In genomic region chr1:235015291-235015990, GRCh38 we compare ENCODE assay signal across 11 cellular contexts.
DNase-seq lines count a peak whose midpoint lies in the region; ATAC-seq and TF ChIP-seq lines count a peak whose summit lies in the region.
"Had no signal": no experiment of that assay in that cellular context is flagged by ENCODE, and none has a peak within 500 bp of the region (broad histone marks: within the 10 kb centered on the region; RNA-seq: fewer than 3 reads in every experiment).

No MANE protein-coding gene starts in this region.

- TF ChIP-seq POLR2A in IMR-90 (IDR thresholded peaks at IDR 0.05; ENCODE audit: low read depth, low read length), result no peak

- no peak overlapping the region for H3K18ac ChIP-seq in IMR-90 (ENCODE audit: low read depth, low read length)

- no peak overlapping the region for H3K4me3 ChIP-seq in CD4-positive, alpha-beta memory T cell (ENCODE audit: low read length in 2 of 2)
- no peak overlapping the region for H3K4me3 ChIP-seq in IMR-90 (ENCODE audit: insufficient read depth, low read depth, low read length)

- H3K9me3 Mint-ChIP-seq in CD4-positive, alpha-beta memory T cell, result peaks cover 0 to 11% (median 2%) of the 10 kb centered on the region in 8 donors
- H3K9me3 Mint-ChIP-seq in glutamatergic neuron (ENCODE audit: unreplicated experiment), result peaks cover 8% of the 10 kb centered on the region

- ATAC-seq in GM21381 (IDR thresholded peaks at IDR 0.05; ENCODE audit: unreplicated experiment) (peak; percentile 27), IMR-90 (ENCODE audit: low read depth) (no peak)
- ATAC-seq: left cardiac atrium had no signal

- H3K36me3 ChIP-seq in CD4-positive, alpha-beta memory T cell (ENCODE audit: insufficient read depth, low read length), result no peaks in the 10 kb centered on the region
- H3K36me3 ChIP-seq in IMR-90 (ENCODE audit: control insufficient read depth, insufficient read depth, low read length), result no peaks in the 10 kb centered on the region

- 0 out of 2 replicates have a peak overlapping the region, but pooled peaks have one; percentile 31 for H4K5ac ChIP-seq in IMR-90 (ENCODE audit: low read depth, low read length)

- DNase-seq in CD4-positive, alpha-beta memory T cell, result peak; percentile 3 to 49 (median 16)
- DNase-seq in IMR-90 (no peak), glutamatergic neuron (no peak), NK-92 (lab: John Stamatoyannopoulos, UW; ENCODE audit: unreplicated experiment) (no peak), D341Med (ENCODE audit: low spot score) (no peak), HUDEP-2 (lab: John Stamatoyannopoulos, UW; ENCODE audit: unreplicated experiment in 76 of 76) (no peak)
- no peak for DNase-seq in effector CD4-positive, alpha-beta T cell
- DNase-seq: amniotic stem cell, left cardiac atrium, NCI-H1930 had no signal

- H3K27ac ChIP-seq in CD4-positive, alpha-beta memory T cell (ENCODE audit: low read depth, low read length), result no peak overlapping the region
- no peak overlapping the region for H3K27ac ChIP-seq in IMR-90 (ENCODE audit: insufficient read depth, low read length)

- dilution Hi-C loops in IMR-90 (cut with HindIII; ENCODE audit: low sequenced_read_pairs, unreplicated experiment), result no loop called here

- no peaks in the 10 kb centered on the region for H3K79me1 ChIP-seq in IMR-90 (ENCODE audit: low read depth in 1 of 2, low read length in 2 of 2)

- CTCF ChIA-PET in CD4-positive, alpha-beta memory T cell (lab: Charles Lee; ENCODE audit: partially characterized antibody), result interaction anchor here (1.0 to 3.6 kb wide), 3 partner anchors 8 to 68 kb away, joined by 3 to 14 read pairs (median 3); no protein-coding TSS in a partner anchor
- CTCF ChIA-PET in IMR-90 (lab: Yijun Ruan, JAX), result interaction anchor here (0.6 kb wide), 1 partner anchor 182 kb away, joined by 3 read pairs; no protein-coding TSS in a partner anchor

- H3K9me1 ChIP-seq in IMR-90 (ENCODE audit: insufficient read depth, low read length), result peaks cover 9% of the 10 kb centered on the region; the same call in 1 of the 2 replicates

- 0 out of 2 replicates have a peak overlapping the region, but pooled peaks have one; percentile 39 for H2BK120ac ChIP-seq in IMR-90 (ENCODE audit: low read depth, low read length)

- H3K14ac ChIP-seq in IMR-90 (replicated peaks; ENCODE audit: low read depth, low read length), result peak overlapping the region; percentile 23; the same call in 1 of the 2 replicates

- POLR2A ChIA-PET in CD4-positive, alpha-beta memory T cell (lab: Charles Lee; ENCODE audit: partially characterized antibody), result interaction anchor here (1.0 to 1.7 kb wide), 4 partner anchors 36 to 404 kb away, joined by 3 to 7 read pairs (median 6); no protein-coding TSS in a partner anchor
- POLR2A ChIA-PET in IMR-90 (lab: Charles Lee; ENCODE audit: unreplicated experiment), result no interaction called here

- in situ Hi-C loops in IMR-90 (cut with MboI; ENCODE audit: low sequenced_read_pairs), result loop anchor here (5.0 kb wide), 1 partner anchor 42 kb away; no protein-coding TSS in a partner anchor

- no peaks in the 10 kb centered on the region for H3K9me3 ChIP-seq in CD4-positive, alpha-beta memory T cell (ENCODE audit: control insufficient read depth in 1 of 2, low read length in 2 of 2)
- H3K9me3 ChIP-seq in IMR-90 (ENCODE audit: control insufficient read depth, insufficient read depth, low read length), result peaks cover 5% of the 10 kb centered on the region

- H2AFZ ChIP-seq in IMR-90 (replicated peaks; ENCODE audit: low read length, poor library complexity), result no peak overlapping the region

- H3K27me3 ChIP-seq in CD4-positive, alpha-beta memory T cell (ENCODE audit: insufficient read depth, low read length), result no peaks in the 10 kb centered on the region
- H3K27me3 ChIP-seq in IMR-90 (ENCODE audit: control insufficient read depth, insufficient read depth, low read length), result no peaks in the 10 kb centered on the region

- H3K27ac Mint-ChIP-seq in CD4-positive, alpha-beta memory T cell, result peak overlapping the region; percentile 84 to 99 (median 93)
- H3K27ac Mint-ChIP-seq in glutamatergic neuron (ENCODE audit: unreplicated experiment), result no peak overlapping the region

- intact Hi-C loops in CD4-positive, alpha-beta memory T cell (cut with micrococcal nuclease), result loop anchor here (5.0 kb wide), 1 partner anchor 47 kb away; no protein-coding TSS in a partner anchor
- intact Hi-C loops in IMR-90 (cut with micrococcal nuclease), result no loop called here

- TF ChIP-seq CTCF in IMR-90 (conservative IDR thresholded peaks at IDR 0.05; ENCODE audit: low read depth, low read length), result no peak
- TF ChIP-seq CTCF in glutamatergic neuron (IDR thresholded peaks at IDR 0.05; ENCODE audit: partially characterized antibody, unreplicated experiment), result no peak

- peak overlapping the region; percentile 44; the same call in 1 of the 2 replicates for H3K4ac ChIP-seq in IMR-90 (ENCODE audit: low read depth, low read length)

- H3K4me3 Mint-ChIP-seq in CD4-positive, alpha-beta memory T cell, result peak overlapping the region in 2 of 8 donors; percentile 40 to 56
- peak overlapping the region; percentile 63 for H3K4me3 Mint-ChIP-seq in glutamatergic neuron (ENCODE audit: unreplicated experiment)

- H2BK20ac ChIP-seq in IMR-90 (ENCODE audit: low read depth, low read length), result 0 out of 2 replicates have a peak overlapping the region, but pooled peaks have one; percentile 34

- peak overlapping the region; percentile 43; the same call in 1 of the 2 replicates for H2AK5ac ChIP-seq in IMR-90 (ENCODE audit: low read depth, low read length)

- H2BK5ac ChIP-seq in IMR-90 (ENCODE audit: low read depth, low read length, poor library complexity, severe bottlenecking), result no peak overlapping the region

- 0 out of 2 replicates have a peak overlapping the region, but pooled peaks have one; percentile 12 for H4K91ac ChIP-seq in IMR-90 (ENCODE audit: insufficient read depth, low read depth, low read length)

- H3K4me1 Mint-ChIP-seq in CD4-positive, alpha-beta memory T cell, result peaks cover 39 to 69% (median 46%) of the 10 kb centered on the region in 4 donors
- peaks cover 27% of the 10 kb centered on the region for H3K4me1 Mint-ChIP-seq in glutamatergic neuron (ENCODE audit: low read depth, unreplicated experiment)

- no peak overlapping the region for H2AK9ac ChIP-seq in IMR-90 (replicated peaks; ENCODE audit: low read depth, low read length, poor library complexity)

- no peaks in the 10 kb centered on the region for H4K20me1 ChIP-seq in IMR-90 (ENCODE audit: insufficient read depth, low read length)

- H3K36me3 Mint-ChIP-seq in CD4-positive, alpha-beta memory T cell, result peaks cover 0 to 3% of the 10 kb centered on the region in 2 donors
- H3K36me3 Mint-ChIP-seq in glutamatergic neuron (ENCODE audit: unreplicated experiment), result peaks cover 5% of the 10 kb centered on the region

- H3K4me1 ChIP-seq in CD4-positive, alpha-beta memory T cell (ENCODE audit: insufficient read depth, low read length), result peaks cover 45% of the 10 kb centered on the region
- peaks cover 14% of the 10 kb centered on the region for H3K4me1 ChIP-seq in IMR-90 (ENCODE audit: control insufficient read depth, insufficient read depth, low read length)

- no peak overlapping the region for H3K4me2 ChIP-seq in IMR-90 (ENCODE audit: low read depth, low read length)

- H3K9ac ChIP-seq in IMR-90 (ENCODE audit: low read depth, low read length), result no peak overlapping the region

- no peak overlapping the region for H3K56ac ChIP-seq in IMR-90 (ENCODE audit: extremely low read depth, insufficient read depth, low read length)

- H2BK15ac ChIP-seq in IMR-90 (ENCODE audit: low read depth, low read length), result peak overlapping the region; percentile 31; the same call in 2 of the 3 replicates

- no peak for TF ChIP-seq RAD21 in IMR-90 (IDR thresholded peaks at IDR 0.05; ENCODE audit: low read length)

- H3K23ac ChIP-seq in IMR-90 (ENCODE audit: low read depth, low read length), result no peak overlapping the region

- H4K8ac ChIP-seq in IMR-90 (ENCODE audit: low read depth in 2 of 2, low read length in 2 of 2), result no peak overlapping the region

- H3K27me3 Mint-ChIP-seq in CD4-positive, alpha-beta memory T cell, result no peaks in the 10 kb centered on the region
- peaks cover 12% of the 10 kb centered on the region for H3K27me3 Mint-ChIP-seq in glutamatergic neuron (ENCODE audit: unreplicated experiment)

- WGBS in IMR-90 (ENCODE audit: extremely low coverage in 2 of 2, insufficient read length in 1 of 2), 2 experiments, result 100% methylated on average over 2 of the region's 6 CpGs; no CpG with 5 or more reads in 1 of the 2 experiments

- BruUV-seq in IMR-90 (replicated peaks; lab: Mats Ljungman, UMichigan), result no TSS peak

TF ChIP-seq in IMR-90, 13 proteins besides CTCF, POLR2A, EP300 and RAD21 (continues in another document):
- no peak for TF ChIP-seq RFX5 (IDR thresholded peaks at IDR 0.05; ENCODE audit: low read depth, low read length)
- TF ChIP-seq USF2 (IDR thresholded peaks at IDR 0.05; ENCODE audit: low read depth, low read length), result no peak
- no peak for TF ChIP-seq MAFK (IDR thresholded peaks at IDR 0.05; ENCODE audit: low read depth, low read length)
- TF ChIP-seq ELK1 (IDR thresholded peaks at IDR 0.05; ENCODE audit: borderline replicate concordance, low read depth, low read length), result no peak
- no peak for TF ChIP-seq CEBPB (IDR thresholded peaks at IDR 0.05; ENCODE audit: low read depth, low read length)
- no peak for TF ChIP-seq FOS (IDR thresholded peaks at IDR 0.05; ENCODE audit: low read depth, low read length)
- no peak for TF ChIP-seq NFE2L2 (IDR thresholded peaks at IDR 0.05; ENCODE audit: low read depth, low read length)
- TF ChIP-seq BHLHE40 (IDR thresholded peaks at IDR 0.05; ENCODE audit: low read depth, low read length), result no peak
- TF ChIP-seq MAZ (IDR thresholded peaks at IDR 0.05; ENCODE audit: borderline replicate concordance, low read depth, low read length), result no peak
- TF ChIP-seq CHD1 (IDR thresholded peaks at IDR 0.05; ENCODE audit: low read depth, low read length), result no peak
- TF ChIP-seq MXI1 (IDR thresholded peaks at IDR 0.05; ENCODE audit: borderline replicate concordance, low read depth, low read length), result no peak

Comparison
In these comparisons a context has a peak if more than half of its experiments do, and no peak if none do; other contexts are left out.
1. DNase-seq: peak in CD4-positive, alpha-beta memory T cell (5 of 5); none in IMR-90 (single experiment), glutamatergic neuron (single experiment), NK-92 (single experiment), effector CD4-positive, alpha-beta T cell (single experiment), D341Med (single experiment) and HUDEP-2 (0 of 76).